In the genomic region with DNA sequence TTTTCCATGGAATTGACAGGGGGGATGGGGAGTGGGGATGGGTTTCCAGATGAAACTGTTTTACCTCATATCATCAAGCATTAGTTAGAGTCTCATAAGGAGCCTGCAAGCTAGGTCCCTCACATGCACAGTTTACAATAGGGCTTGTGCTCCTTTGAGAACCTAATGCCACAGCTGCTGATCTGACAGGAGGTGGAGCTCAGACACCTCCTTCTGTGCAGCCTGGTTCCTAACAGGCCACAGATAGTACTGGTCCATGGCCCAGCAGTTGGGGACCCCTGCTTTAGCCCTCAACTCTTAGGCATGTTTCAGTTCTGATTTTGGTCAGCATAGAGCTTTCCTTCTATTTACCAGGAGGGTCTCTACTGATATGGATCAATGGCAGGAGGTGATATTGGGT, we compare ENCODE assay signal across 16 cellular contexts.
DNase-seq lines count a peak whose midpoint lies in the region; ATAC-seq and TF ChIP-seq lines count a peak whose summit lies in the region.
"Had no signal": no experiment of that assay in that cellular context is flagged by ENCODE, and none has a peak within 500 bp of the region (broad histone marks: within the 10 kb centered on the region; RNA-seq: fewer than 3 reads in every experiment).

No MANE protein-coding gene starts in this region.

- TF ChIP-seq EP300 in suprapubic skin (IDR thresholded peaks at IDR 0.05): no peak

- H3K27me3 ChIP-seq in Peyer's patch: no peaks in the 10 kb centered on the region
- no peaks in the 10 kb centered on the region for H3K27me3 ChIP-seq in lung (ENCODE audit: control insufficient read depth, insufficient read depth)
- no peaks in the 10 kb centered on the region for H3K27me3 ChIP-seq in suprapubic skin
- peaks cover 0 to 7% of the 10 kb centered on the region in 2 donors for H3K27me3 ChIP-seq in naive thymus-derived CD4-positive, alpha-beta T cell (ENCODE audit: control insufficient read depth in 2 of 2, insufficient read depth in 2 of 2, low read length in 2 of 2)

- no peak overlapping the region for H3K4me3 Mint-ChIP-seq in Calu3 (ENCODE audit: low read depth, unreplicated experiment)
- no peak overlapping the region for H3K4me3 Mint-ChIP-seq in naive thymus-derived CD4-positive, alpha-beta T cell
- H3K4me3 Mint-ChIP-seq: natural killer cell treated with Interleukin-12 subunit alpha and Interleukin-12 subunit beta and Interleukin-15 and Interleukin-18, amount 100 ng/mL, for 72 hours had no signal

- no peaks in the 10 kb centered on the region for H3K36me3 ChIP-seq in Peyer's patch
- H3K36me3 ChIP-seq in lung (ENCODE audit: control insufficient read depth in 2 of 2, insufficient read depth in 2 of 2, low read length in 2 of 2): no peaks in the 10 kb centered on the region
- no peaks in the 10 kb centered on the region for H3K36me3 ChIP-seq in suprapubic skin
- H3K36me3 ChIP-seq in naive thymus-derived CD4-positive, alpha-beta T cell (ENCODE audit: control insufficient read depth in 2 of 3, insufficient read depth in 3 of 3, low read length in 3 of 3): no peaks in the 10 kb centered on the region

- no TSS peak for BruUV-seq in Calu3 (replicated peaks; lab: Mats Ljungman, UMichigan)

- H3K9me3 ChIP-seq in Peyer's patch (no peaks in the 10 kb centered on the region), lung (ENCODE audit: control insufficient read depth in 2 of 2, insufficient read depth in 1 of 2, low read length in 1 of 2) (no peaks in the 10 kb centered on the region), suprapubic skin (no peaks in the 10 kb centered on the region)
- no peaks in the 10 kb centered on the region for H3K9me3 ChIP-seq in naive thymus-derived CD4-positive, alpha-beta T cell (ENCODE audit: control insufficient read depth in 2 of 3, low read length in 3 of 3)

- TF ChIP-seq POLR2A in Peyer's patch (IDR thresholded peaks at IDR 0.05) (no peak), suprapubic skin (IDR thresholded peaks at IDR 0.05) (no peak)

- H3K36me3 Mint-ChIP-seq in Calu3 (ENCODE audit: insufficient read depth, unreplicated experiment): no peaks in the 10 kb centered on the region
- no peaks in the 10 kb centered on the region for H3K36me3 Mint-ChIP-seq in naive thymus-derived CD4-positive, alpha-beta T cell
- H3K36me3 Mint-ChIP-seq: IgD-negative memory B cell; natural killer cell treated with Interleukin-12 subunit alpha and Interleukin-12 subunit beta and Interleukin-15 and Interleukin-18, amount 100 ng/mL, for 72 hours had no signal

- H3K4me1 Mint-ChIP-seq in Calu3 (ENCODE audit: low read depth, unreplicated experiment): no peaks in the 10 kb centered on the region
- no peaks in the 10 kb centered on the region for H3K4me1 Mint-ChIP-seq in naive thymus-derived CD4-positive, alpha-beta T cell
- H3K4me1 Mint-ChIP-seq: IgD-negative memory B cell had no signal

- no peaks in the 10 kb centered on the region for H3K9me3 Mint-ChIP-seq in Calu3 (ENCODE audit: low read depth, unreplicated experiment)
- H3K9me3 Mint-ChIP-seq in naive thymus-derived CD4-positive, alpha-beta T cell: peaks cover 0 to 1% (median 0%) of the 10 kb centered on the region in 11 donors
- H3K9me3 Mint-ChIP-seq: IgD-negative memory B cell; natural killer cell treated with Interleukin-12 subunit alpha and Interleukin-12 subunit beta and Interleukin-15 and Interleukin-18, amount 100 ng/mL, for 72 hours had no signal

- DNase-seq in Peyer's patch: no peak
- peak; percentile 13 for DNase-seq in epithelial cell of esophagus (ENCODE audit: low read depth)
- DNase-seq in lung (ENCODE audit: low spot score): no peak
- DNase-seq in suprapubic skin (ENCODE audit: low spot score in 2 of 2): no peak
- DNase-seq in Calu3: no peak
- no peak for DNase-seq in naive thymus-derived CD4-positive, alpha-beta T cell
- no peak for DNase-seq in HK-2 (ENCODE audit: unreplicated experiment)
- DNase-seq: activated CD4-positive, alpha-beta T cell treated with anti-CD3 and anti-CD28 coated beads, Interleukin-2, amount 50 U/mL, for 4 hours; AML-193; DMS 273 treated with DMSO at 0.1 percent for 48 hours; NCI-H1105; NCI-H2227 treated with DMSO at 0.1 percent for 48 hours; stimulated activated naive CD4-positive, alpha-beta T cell had no signal

- H3K4me1 ChIP-seq in Peyer's patch: no peaks in the 10 kb centered on the region
- peaks cover 0 to 16% of the 10 kb centered on the region in 2 donors for H3K4me1 ChIP-seq in lung (ENCODE audit: control insufficient read depth in 2 of 2, insufficient read depth in 2 of 2, low read length in 2 of 2)
- H3K4me1 ChIP-seq in suprapubic skin: peaks cover 32% of the 10 kb centered on the region
- H3K4me1 ChIP-seq in naive thymus-derived CD4-positive, alpha-beta T cell (ENCODE audit: control insufficient read depth in 2 of 2, insufficient read depth in 2 of 2, low read length in 2 of 2): no peaks in the 10 kb centered on the region

- TF ChIP-seq CTCF in Peyer's patch (IDR thresholded peaks at IDR 0.05): no peak
- TF ChIP-seq CTCF in epithelial cell of esophagus (IDR thresholded peaks at IDR 0.05; ENCODE audit: insufficient read depth, low read depth, low read length, missing control alignments): peak; percentile 14
- TF ChIP-seq CTCF in lung (IDR thresholded peaks at IDR 0.05; ENCODE audit: control extremely low read depth, extremely low read depth): no peak
- no peak for TF ChIP-seq CTCF in suprapubic skin (IDR thresholded peaks at IDR 0.05)
- no peak for TF ChIP-seq CTCF in Calu3 (IDR thresholded peaks at IDR 0.05; ENCODE audit: unreplicated experiment)

- H3K27ac Mint-ChIP-seq in Calu3 (ENCODE audit: unreplicated experiment): no peak overlapping the region
- H3K27ac Mint-ChIP-seq in naive thymus-derived CD4-positive, alpha-beta T cell: no peak overlapping the region
- H3K27ac Mint-ChIP-seq: IgD-negative memory B cell; natural killer cell treated with Interleukin-12 subunit alpha and Interleukin-12 subunit beta and Interleukin-15 and Interleukin-18, amount 100 ng/mL, for 72 hours had no signal

- intact Hi-C loops in Calu3 (cut with micrococcal nuclease; ENCODE audit: unreplicated experiment): no loop called here
- intact Hi-C loops in naive thymus-derived CD4-positive, alpha-beta T cell (cut with micrococcal nuclease): no loop called here

- peak overlapping the region in 3 of 4 donors; percentile 17 to 52 (median 35) for H3K27ac ChIP-seq in Peyer's patch
- peak overlapping the region; percentile 29 to 83 for H3K27ac ChIP-seq in lung (ENCODE audit: low read depth in 1 of 2, low read length in 1 of 2)
- peak overlapping the region; percentile 82 for H3K27ac ChIP-seq in suprapubic skin
- H3K27ac ChIP-seq in naive thymus-derived CD4-positive, alpha-beta T cell (ENCODE audit: low read depth, low read length): no peak overlapping the region

- H3K27me3 Mint-ChIP-seq in Calu3 (ENCODE audit: unreplicated experiment): peaks cover 20% of the 10 kb centered on the region
- H3K27me3 Mint-ChIP-seq in naive thymus-derived CD4-positive, alpha-beta T cell: peaks cover 0 to 22% (median 12%) of the 10 kb centered on the region in 5 donors

- CTCF ChIA-PET in Calu3 (lab: Charles Lee): no interaction called here
- CTCF ChIA-PET in naive thymus-derived CD4-positive, alpha-beta T cell (lab: Charles Lee): no interaction called here

- no peak for ATAC-seq in lung (ENCODE audit: insufficient read depth, low FRiP score)
- no peak for ATAC-seq in GM21576 (IDR thresholded peaks at IDR 0.05; ENCODE audit: unreplicated experiment)
- ATAC-seq in naive thymus-derived CD4-positive, alpha-beta T cell: no peak
- ATAC-seq: natural killer cell treated with Interleukin-12 subunit alpha and Interleukin-12 subunit beta and Interleukin-15 and Interleukin-18, amount 100 ng/mL, for 72 hours had no signal

- POLR2A ChIA-PET in naive thymus-derived CD4-positive, alpha-beta T cell (lab: Charles Lee): no interaction called here

- H3K4me3 ChIP-seq in Peyer's patch: no peak overlapping the region
- no peak overlapping the region for H3K4me3 ChIP-seq in epithelial cell of esophagus (ENCODE audit: low read length)
- no peak overlapping the region for H3K4me3 ChIP-seq in lung
- H3K4me3 ChIP-seq in suprapubic skin: no peak overlapping the region
- no peak overlapping the region for H3K4me3 ChIP-seq in naive thymus-derived CD4-positive, alpha-beta T cell (ENCODE audit: low read length)
